In the genomic region with DNA sequence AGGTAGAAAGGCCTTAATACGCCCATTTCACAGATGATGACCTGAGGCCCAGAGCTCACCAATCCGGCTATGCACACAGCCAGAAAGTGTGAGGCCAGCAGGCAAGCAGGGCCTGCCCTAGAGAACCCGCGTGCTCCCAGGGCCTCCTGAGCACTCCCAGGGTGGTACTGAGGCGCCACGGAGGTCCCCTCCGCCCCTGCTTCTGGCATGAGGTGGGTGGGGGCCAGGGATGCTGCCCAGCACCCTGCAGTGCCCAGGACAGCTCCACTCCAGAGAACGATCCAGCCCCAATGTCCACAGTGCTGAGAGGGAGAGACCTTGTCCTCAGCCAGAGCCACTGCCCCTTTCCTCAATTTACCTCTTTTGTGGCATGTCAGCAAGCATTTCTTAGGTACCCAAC, we compare ENCODE assay signal across 23 cellular contexts. TPM values are rescaled to one million over a fixed set of nuclear protein-coding genes. Genes with fewer than 3 reads are reported as not detected.
DNase-seq lines count a peak whose midpoint lies in the region; ATAC-seq and TF ChIP-seq lines count a peak whose summit lies in the region.
"Had no signal": no experiment of that assay in that cellular context is flagged by ENCODE, and none has a peak within 500 bp of the region (broad histone marks: within the 10 kb centered on the region; RNA-seq: fewer than 3 reads in every experiment).

No MANE protein-coding gene starts in this region.

- no peak overlapping the region for H2BK15ac ChIP-seq in mesendoderm (replicated peaks; ENCODE audit: low read depth)

- H3K56ac ChIP-seq in mesendoderm (ENCODE audit: low read length), result no peak overlapping the region

- DNase-seq in D341Med (ENCODE audit: low spot score), result peak; percentile 14
- no peak for DNase-seq in spleen
- no peak for DNase-seq in ureter (ENCODE audit: low spot score)
- no peak for DNase-seq in mesendoderm
- DNase-seq: BE2C; CD4-positive, alpha-beta T cell; COR-L47; GOT3; HCEC 1CT; KBM-7; NCI-H1092 treated with DMSO at 0.1 percent for 48 hours; NCI-H1436 treated with DMSO at 0.1 percent for 48 hours; NCI-H2029 treated with DMSO at 0.1 percent for 48 hours; NCI-H226; NCI-H510A treated with DMSO at 0.1 percent for 48 hours; NCI-H748 treated with DMSO at 0.1 percent for 48 hours; PC-9; RPMI8226; SHP77 treated with DMSO at 0.1 percent for 48 hours had no signal

- H3K9me3 ChIP-seq in BLaER1 (no peaks in the 10 kb centered on the region), gastroesophageal sphincter (no peaks in the 10 kb centered on the region), spleen (no peaks in the 10 kb centered on the region)
- H3K9me3 ChIP-seq: BE2C had no signal

- ATAC-seq in gastroesophageal sphincter (no peak), GM21737 (IDR thresholded peaks at IDR 0.05; ENCODE audit: unreplicated experiment) (no peak)

- no peak overlapping the region for H2AK5ac ChIP-seq in mesendoderm (ENCODE audit: low read length)

- H3K36me3 ChIP-seq in BLaER1, result peaks cover 80% of the 10 kb centered on the region
- peaks cover 0 to 58% of the 10 kb centered on the region in 2 donors for H3K36me3 ChIP-seq in gastroesophageal sphincter
- H3K36me3 ChIP-seq in spleen, result peaks cover 0 to 74% (median 45%) of the 10 kb centered on the region in 6 donors
- H3K36me3 ChIP-seq in mesendoderm (ENCODE audit: control insufficient read depth, insufficient read depth, low read length), result no peaks in the 10 kb centered on the region

- peak overlapping the region; percentile 86; the same call in 1 of the 2 replicates for H3K4me2 ChIP-seq in BLaER1
- H3K4me2 ChIP-seq in mesendoderm (ENCODE audit: low read length), result no peak overlapping the region
- H3K4me2 ChIP-seq: PC-9 had no signal

- peaks cover 40% of the 10 kb centered on the region for H3K4me1 ChIP-seq in BLaER1
- peaks cover 0 to 49% (median 25%) of the 10 kb centered on the region in 3 donors for H3K4me1 ChIP-seq in gastroesophageal sphincter
- peaks cover 9 to 47% (median 35%) of the 10 kb centered on the region in 6 donors for H3K4me1 ChIP-seq in spleen
- H3K4me1 ChIP-seq in mesendoderm (ENCODE audit: control insufficient read depth, low read depth, low read length), result no peaks in the 10 kb centered on the region
- H3K4me1 ChIP-seq: BE2C had no signal

- TF ChIP-seq EP300 in gastroesophageal sphincter (IDR thresholded peaks at IDR 0.05), result no peak

- TF ChIP-seq POLR2A in gastroesophageal sphincter (IDR thresholded peaks at IDR 0.05), result no peak
- no peak for TF ChIP-seq POLR2A in spleen (IDR thresholded peaks at IDR 0.05)

- no peak overlapping the region for H2BK5ac ChIP-seq in mesendoderm (ENCODE audit: low read length)

- intact Hi-C loops in spleen (cut with DNase I; ENCODE audit: low total_unique reads), result no loop called here

- WGBS in gastroesophageal sphincter (ENCODE audit: low coverage in 1 of 2), 2 donors, result no CpG with 5 or more reads among the region's 8 CpGs
- WGBS in spleen, 5 donors, result 91 to 96% (median 94%) methylated on average over 3 to 8 of the region's 8 CpGs; no CpG with 5 or more reads in 1 of the 5 donors
- WGBS in mesendoderm (ENCODE audit: extremely low coverage, insufficient coverage, low lambda C conversion rate), result no CpG with 5 or more reads among the region's 8 CpGs

- H4K8ac ChIP-seq in mesendoderm (ENCODE audit: low read depth, low read length), result no peak overlapping the region

- H3K27ac ChIP-seq in BLaER1 (peak overlapping the region; percentile 77), gastroesophageal sphincter (peak overlapping the region in 3 of 4 donors; percentile 47 to 86 (median 75)), spleen (peak overlapping the region in 5 of 8 donors; percentile 44 to 82 (median 71)), mesendoderm (ENCODE audit: low read depth, low read length) (no peak overlapping the region)
- H3K27ac ChIP-seq: PC-9, SK-N-MC had no signal

- no peak for TF ChIP-seq CTCF in gastroesophageal sphincter (IDR thresholded peaks at IDR 0.05)
- TF ChIP-seq CTCF in spleen (IDR thresholded peaks at IDR 0.05 in 8 of 11, conservative IDR thresholded peaks at IDR 0.05 in 3 of 11), result no peak

- H3K4ac ChIP-seq in mesendoderm (ENCODE audit: low read depth, low read length), result no peak overlapping the region

- peaks cover 17% of the 10 kb centered on the region for H3K79me1 ChIP-seq in mesendoderm (ENCODE audit: low read length)

- H3K27me3 ChIP-seq in BLaER1 (no peaks in the 10 kb centered on the region), gastroesophageal sphincter (no peaks in the 10 kb centered on the region), spleen (replicated peaks in 1 of 7) (no peaks in the 10 kb centered on the region), mesendoderm (ENCODE audit: insufficient read depth, low read length, poor library complexity) (no peaks in the 10 kb centered on the region)
- H3K27me3 ChIP-seq: BE2C had no signal

- H4K5ac ChIP-seq in mesendoderm (ENCODE audit: low read length), result no peak overlapping the region

- H3K18ac ChIP-seq in mesendoderm (ENCODE audit: low read length), result no peak overlapping the region

- H4K20me1 ChIP-seq in BLaER1, result peaks cover 92% of the 10 kb centered on the region

- H3K23ac ChIP-seq in mesendoderm (ENCODE audit: low read length), result no peak overlapping the region

- no peak overlapping the region for H2BK120ac ChIP-seq in mesendoderm (ENCODE audit: low read depth, low read length)

- H3K9ac ChIP-seq in BLaER1, result no peak overlapping the region
- no peak overlapping the region for H3K9ac ChIP-seq in mesendoderm (ENCODE audit: low read length)

- peaks cover 36% of the 10 kb centered on the region for H3K79me2 ChIP-seq in mesendoderm (ENCODE audit: control insufficient read depth, insufficient read depth, low read length)

- H3K4me3 ChIP-seq in BLaER1 (no peak overlapping the region), gastroesophageal sphincter (no peak overlapping the region), spleen (no peak overlapping the region), mesendoderm (ENCODE audit: low read length) (no peak overlapping the region)
- H3K4me3 ChIP-seq: PC-9, SK-N-MC had no signal

RNA-seq across cellular contexts. Expression of gene SGTA, which starts 13.9 kb away (rescaled TPM):
- 10 to 100 TPM; 45.3 to 65.5 (median 47.2) TPM for total RNA-seq in gastroesophageal sphincter
- total RNA-seq in spleen, result 10 to 100 TPM; 39.7 to 59.7 (median 46.5) TPM
- 10 to 100 TPM; 36.5 to 63.0 (median 40.0) TPM for polyA plus RNA-seq in spleen
- 45.7 TPM for total RNA-seq in ureter
- polyA plus RNA-seq in mesendoderm (2013, experiment 1 of 2), result 86.5 TPM
- polyA plus RNA-seq in mesendoderm (2013, experiment 2 of 2), result 85.9 TPM

RNA-seq across cellular contexts. Expression of gene THOP1, which starts 16.1 kb away (rescaled TPM):
- total RNA-seq in gastroesophageal sphincter (10 to 100 TPM; 26.9 to 58.4 (median 38.7) TPM), spleen (10 to 100 TPM; 31.0 to 48.8 (median 37.4) TPM), ureter (45.2 TPM)
- 10 to 100 TPM; 55.5 to 96.2 (median 59.0) TPM for polyA plus RNA-seq in spleen
- 82.0 TPM for polyA plus RNA-seq in mesendoderm (2013, experiment 1 of 2)
- 80.2 TPM for polyA plus RNA-seq in mesendoderm (2013, experiment 2 of 2)

RNA-seq across cellular contexts. Expression of gene SLC39A3, which starts 29.4 kb away (rescaled TPM):
- 10 to 100 TPM; 26.3 to 42.7 (median 30.7) TPM for total RNA-seq in gastroesophageal sphincter
- 10 to 100 TPM; 20.3 to 33.3 (median 26.7) TPM for total RNA-seq in spleen
- 10 to 100 TPM; 19.1 to 42.6 (median 29.3) TPM for polyA plus RNA-seq in spleen
- 34.6 TPM for total RNA-seq in ureter
- polyA plus RNA-seq in mesendoderm (2013, experiment 1 of 2), result 24.2 TPM
- polyA plus RNA-seq in mesendoderm (2013, experiment 2 of 2), result 25.8 TPM

RNA-seq across cellular contexts. Expression of gene DIRAS1, which starts 48.0 kb away (rescaled TPM):
- total RNA-seq in gastroesophageal sphincter (10 to 100 TPM in 3 of 4 donors, 1 to 10 TPM in 1; 4.7 to 25.8 (median 11.7) TPM), spleen (1 to 10 TPM; 2.5 to 5.6 (median 3.5) TPM), ureter (1.6 TPM)
- polyA plus RNA-seq in spleen, result 10 to 100 TPM in 1 of 3 donors, 1 to 10 TPM in 2; 1.3 to 17.1 (median 3.6) TPM
- polyA plus RNA-seq in mesendoderm (2013, experiment 1 of 2), result 4.4 TPM
- 4.9 TPM for polyA plus RNA-seq in mesendoderm (2013, experiment 2 of 2)
- total RNA-seq: CD4-positive, alpha-beta T cell had no signal

RNA-seq across cellular contexts. Expression of gene ZNF554, which starts 50.5 kb away (rescaled TPM):
- total RNA-seq in gastroesophageal sphincter (1 to 10 TPM; 3.5 to 7.8 (median 5.5) TPM), spleen (1 to 10 TPM; 3.6 to 7.1 (median 4.5) TPM), ureter (6.1 TPM)
- 1 to 10 TPM; 1.4 to 4.0 (median 2.3) TPM for polyA plus RNA-seq in spleen
- polyA plus RNA-seq in mesendoderm (2013, experiment 1 of 2), result 2.2 TPM
- 2.2 TPM for polyA plus RNA-seq in mesendoderm (2013, experiment 2 of 2)
